In the genomic region with DNA sequence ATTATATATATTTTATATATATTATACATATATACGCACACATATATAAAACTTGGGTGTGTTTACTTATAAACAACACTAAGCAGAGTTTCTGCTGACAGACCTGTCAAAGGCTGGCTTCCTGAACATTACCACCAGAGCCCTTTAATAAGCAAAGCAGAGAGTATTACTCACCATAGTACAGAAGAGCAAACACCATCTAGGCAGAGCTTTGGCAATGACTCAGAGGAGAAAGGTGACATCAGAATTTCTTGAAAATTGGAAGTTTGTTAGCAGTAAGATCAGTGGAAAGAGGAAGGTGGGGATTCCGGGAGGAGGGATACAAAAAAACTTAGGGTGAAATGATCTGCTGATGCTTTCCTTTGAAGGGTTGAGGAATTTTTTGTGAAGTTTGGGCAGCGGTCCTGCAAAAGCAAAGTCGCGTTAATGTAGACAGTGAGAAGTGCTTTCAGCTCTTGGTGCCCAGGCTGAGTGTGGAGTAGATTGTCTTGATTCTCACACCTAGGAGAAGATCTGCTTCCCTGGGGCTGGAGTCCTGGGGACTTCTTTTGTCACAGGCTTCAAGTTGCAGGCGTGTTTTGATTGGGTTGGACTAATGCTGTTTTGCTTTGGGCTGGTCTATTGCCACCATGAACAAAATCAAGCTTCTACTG, we compare ENCODE assay signal across 12 cellular contexts.
DNase-seq lines count a peak whose midpoint lies in the region; ATAC-seq, FAIRE-seq and TF ChIP-seq lines count a peak whose summit lies in the region.
"Had no signal": no experiment of that assay in that cellular context is flagged by ENCODE, and none has a peak within 500 bp of the region (broad histone marks: within the 10 kb centered on the region; RNA-seq: fewer than 3 reads in every experiment).

No MANE protein-coding gene starts in this region.

- H3K36me3 Mint-ChIP-seq in T-helper 2 cell treated with Interferon-gamma antibody and Interleukin-4, amounts not matched to agents 5 μg/mL and 100 μg/mL, for 36 hours (ENCODE audit: low read depth), result no peaks in the 10 kb centered on the region

- H3K4me3 ChIP-seq in A549, result no peak overlapping the region
- no peak overlapping the region for H3K4me3 ChIP-seq in coronary artery
- H3K4me3 ChIP-seq: right atrium auricular region had no signal

- no peak for TF ChIP-seq RAD21 in A549 (conservative IDR thresholded peaks at IDR 0.05 in 1 of 2, IDR thresholded peaks at IDR 0.05 in 1 of 2)

- CTCF ChIA-PET in A549 (lab: Yijun Ruan, JAX), result interaction anchor here (1.4 kb wide), 1 partner anchor 466 kb away, joined by 4 read pairs; no protein-coding TSS in a partner anchor

- ATAC-seq in A549 (peak; percentile 82 to 89), GM18520 (IDR thresholded peaks at IDR 0.05; ENCODE audit: unreplicated experiment) (peak; percentile 91), GM21367 (IDR thresholded peaks at IDR 0.05; ENCODE audit: unreplicated experiment) (no peak)
- ATAC-seq: left lobe of liver had no signal

- H3K4me1 ChIP-seq in A549, result peaks cover 5% of the 10 kb centered on the region; the same call in 1 of the 3 replicates

- H3K9me3 ChIP-seq in A549, result no peaks in the 10 kb centered on the region
- H3K9me3 ChIP-seq: right atrium auricular region had no signal

- H3K27ac ChIP-seq in A549, result no peak overlapping the region
- no peak overlapping the region for H3K27ac ChIP-seq in caudate nucleus (ENCODE audit: low read depth, low read length)
- H3K27ac ChIP-seq in coronary artery, result no peak overlapping the region
- H3K27ac ChIP-seq: right atrium auricular region had no signal

- H3K9me3 Mint-ChIP-seq in T-helper 2 cell treated with Interferon-gamma antibody and Interleukin-4, amounts not matched to agents 5 μg/mL and 100 μg/mL, for 36 hours, result no peaks in the 10 kb centered on the region
- H3K9me3 Mint-ChIP-seq: dendritic cell treated with granulocyte-macrophage colony-stimulating factor and Interleukin-4, amounts not matched to agents 40 ng/mL and 50 ng/mL, for 4 days had no signal

- peak overlapping the region; percentile 6 for H3K4me3 Mint-ChIP-seq in T-helper 2 cell treated with Interferon-gamma antibody and Interleukin-4, amounts not matched to agents 5 μg/mL and 100 μg/mL, for 36 hours
- H3K4me3 Mint-ChIP-seq: dendritic cell treated with granulocyte-macrophage colony-stimulating factor and Interleukin-4, amounts not matched to agents 40 ng/mL and 50 ng/mL, for 4 days had no signal

- no peak for TF ChIP-seq POLR2A in A549 (IDR thresholded peaks at IDR 0.05; ENCODE audit: low read length)

- peak overlapping the region; percentile 73 for H3K27ac Mint-ChIP-seq in T-helper 2 cell treated with Interferon-gamma antibody and Interleukin-4, amounts not matched to agents 5 μg/mL and 100 μg/mL, for 36 hours
- H3K27ac Mint-ChIP-seq: dendritic cell treated with granulocyte-macrophage colony-stimulating factor and Interleukin-4, amounts not matched to agents 40 ng/mL and 50 ng/mL, for 4 days had no signal

- peak overlapping the region; percentile 34; the same call in 2 of the 3 replicates for H3K4me2 ChIP-seq in A549

- H3K4me1 Mint-ChIP-seq in T-helper 2 cell treated with Interferon-gamma antibody and Interleukin-4, amounts not matched to agents 5 μg/mL and 100 μg/mL, for 36 hours (ENCODE audit: low read depth), result peaks cover 66% of the 10 kb centered on the region

- TF ChIP-seq EP300 in A549 (IDR thresholded peaks at IDR 0.05), result no peak

- DNase-seq in A549 (ENCODE audit: low read depth in 1 of 2, low spot score in 1 of 2), result peak; percentile 34 to 39
- peak; percentile 46 for DNase-seq in T-helper 2 cell treated with Interferon-gamma antibody and Interleukin-4, amounts not matched to agents 5 μg/mL and 100 μg/mL, for 36 hours (ENCODE audit: low spot score)
- peak; percentile 29 for DNase-seq in fibroblast of peridontal ligament (ENCODE audit: extremely low read depth)
- DNase-seq in caudate nucleus (lab: John Stamatoyannopoulos, UW), result no peak
- DNase-seq in NCI-H1930 (lab: John Stamatoyannopoulos, UW), result no peak
- no peak for DNase-seq in coronary artery (ENCODE audit: low spot score)
- DNase-seq: NCI-H526 treated with DMSO at 0.1 percent for 48 hours had no signal

- no peak for FAIRE-seq in A549 (lab: Jason Lieb, UNC)

- no peaks in the 10 kb centered on the region for H3K27me3 Mint-ChIP-seq in T-helper 2 cell treated with Interferon-gamma antibody and Interleukin-4, amounts not matched to agents 5 μg/mL and 100 μg/mL, for 36 hours (ENCODE audit: low read depth)
- H3K27me3 Mint-ChIP-seq: dendritic cell treated with granulocyte-macrophage colony-stimulating factor and Interleukin-4, amounts not matched to agents 40 ng/mL and 50 ng/mL, for 4 days had no signal

- POLR2A ChIA-PET in A549 (lab: Yijun Ruan, JAX), result no interaction called here

- no peak for TF ChIP-seq CTCF in A549 (IDR thresholded peaks at IDR 0.05)
- TF ChIP-seq CTCF in coronary artery (IDR thresholded peaks at IDR 0.05), result no peak

- WGBS in A549 (ENCODE audit: missing lambda C conversion rate), result 66% methylated on average over 6 of the region's 6 CpGs

TF ChIP-seq in A549, 52 proteins besides CTCF, POLR2A, EP300 and RAD21:
- TF ChIP-seq FOSL2 (IDR thresholded peaks at IDR 0.05) (no peak), FOSL2 (CRISPR knock-in tag; IDR thresholded peaks at IDR 0.05) (peak; percentile 59), SREBF2 (IDR thresholded peaks at IDR 0.05) (no peak)

Comparison
In these comparisons a context has a peak if more than half of its experiments do, and no peak if none do; other contexts are left out.
1. DNase-seq: peak in A549 (2 of 2), T-helper 2 cell treated with Interferon-gamma antibody and Interleukin-4, amounts not matched to agents 5 μg/mL and 100 μg/mL, for 36 hours (single experiment) and fibroblast of peridontal ligament (single experiment); none in caudate nucleus (0 of 61), NCI-H1930 (0 of 2) and coronary artery (single experiment).